In genomic region chr2:116223912-116224311, GRCh38 we compare ENCODE assay signal across 34 cellular contexts.
"Had no signal": no experiment of that assay in that cellular context is flagged by ENCODE, and none has a peak within 500 bp of the region (broad histone marks: within the 10 kb centered on the region; RNA-seq: fewer than 3 reads in every experiment).

No MANE protein-coding gene starts in this region.

- H3K9me3 ChIP-seq: adrenal gland, body of pancreas, breast epithelium had no signal

- H3K27me3 ChIP-seq: adrenal gland, body of pancreas, brain microvascular endothelial cell, breast epithelium had no signal

- H3K4me1 ChIP-seq: adrenal gland, body of pancreas, breast epithelium had no signal

- H3K36me3 Mint-ChIP-seq: activated CD4-positive, alpha-beta memory T cell treated with anti-CD3 and anti-CD28 coated beads for 36 hours; activated naive CD8-positive, alpha-beta T cell treated with anti-CD3 and anti-CD28 coated beads for 36 hours had no signal

- ATAC-seq: activated CD8-positive, alpha-beta T cell treated with anti-CD3 and anti-CD28 coated beads for 36 hours; activated naive CD4-positive, alpha-beta T cell treated with anti-CD3 and anti-CD28 coated beads, Interleukin-2, amount 50 U/mL, for 72 hours; activated T-cell treated with anti-CD3 and anti-CD28 coated beads, Interleukin-2, amount 50 U/mL, for 72 hours; activated T-helper 17 cell treated with anti-CD3 and anti-CD28 coated beads, Interleukin-2, amount 50 U/mL, for 72 hours; body of pancreas had no signal

- H3K27ac ChIP-seq: adrenal gland, body of pancreas, brain microvascular endothelial cell, breast epithelium, VCaP had no signal

- H3K27ac Mint-ChIP-seq: activated B cell treated with CpG ODN at 0.5 μM for 24 hours; activated CD4-positive, alpha-beta memory T cell treated with anti-CD3 and anti-CD28 coated beads for 36 hours; activated CD4-positive, alpha-beta T cell treated with anti-CD3 and anti-CD28 coated beads, Interleukin-2, amount 10 ng/mL, durations not matched to agents 24 days and 14 days; activated CD8-positive, alpha-beta T cell treated with anti-CD3 and anti-CD28 coated beads for 36 hours; activated naive CD4-positive, alpha-beta T cell treated with anti-CD3 and anti-CD28 coated beads for 36 hours; activated naive CD4-positive, alpha-beta T cell treated with anti-CD3 and anti-CD28 coated beads, Interleukin-2, amount 50 U/mL, for 72 hours; activated naive CD8-positive, alpha-beta T cell treated with anti-CD3 and anti-CD28 coated beads for 36 hours; activated T-cell treated with anti-CD3 and anti-CD28 coated beads, Interleukin-2, amount 50 U/mL, for 72 hours; activated T-helper 1 cell treated with anti-CD3 and anti-CD28 coated beads, Interleukin-12 subunit alpha, Interleukin-12 subunit beta, Interleukin-2, Interleukin-4 antibody, amounts not matched to agents 30 ng/mL and 10 ng/mL and 1 ng/mL, durations not matched to agents 14 hours and 24 hours and 36 hours; activated T-helper 17 cell treated with anti-CD3 and anti-CD28 coated beads, Interleukin-2, amount 50 U/mL, for 72 hours; T-helper 1 cell treated with Interleukin-12 subunit alpha and Interleukin-12 subunit beta and Interleukin-4 antibody, amounts not matched to agents 30 μg/mL and 1 μg/mL, for 36 hours; T-helper 2 cell treated with Interferon-gamma antibody and Interleukin-4, amounts not matched to agents 5 μg/mL and 100 μg/mL, for 36 hours had no signal

- H3K4me1 Mint-ChIP-seq: activated B cell treated with CpG ODN at 0.5 μM for 24 hours; activated CD4-positive, alpha-beta T cell treated with anti-CD3 and anti-CD28 coated beads, Interleukin-2, amount 10 ng/mL, durations not matched to agents 24 days and 14 days; activated naive CD8-positive, alpha-beta T cell treated with anti-CD3 and anti-CD28 coated beads for 36 hours; activated T-helper 17 cell treated with anti-CD3 and anti-CD28 coated beads, Interleukin-2, amount 50 U/mL, for 72 hours had no signal

- H3K4me3 ChIP-seq: adrenal gland, body of pancreas, breast epithelium had no signal

- H3K36me3 ChIP-seq: adrenal gland, brain microvascular endothelial cell, breast epithelium had no signal

- H3K4me3 Mint-ChIP-seq: activated B cell treated with CpG ODN at 0.5 μM for 24 hours; activated CD4-positive, alpha-beta memory T cell treated with anti-CD3 and anti-CD28 coated beads for 36 hours; activated CD4-positive, alpha-beta T cell treated with anti-CD3 and anti-CD28 coated beads, Interleukin-2, amount 10 ng/mL, durations not matched to agents 24 days and 14 days; activated CD8-positive, alpha-beta T cell treated with anti-CD3 and anti-CD28 coated beads for 36 hours; activated naive CD4-positive, alpha-beta T cell treated with anti-CD3 and anti-CD28 coated beads for 36 hours; activated naive CD8-positive, alpha-beta T cell treated with anti-CD3 and anti-CD28 coated beads for 36 hours; activated T-cell treated with anti-CD3 and anti-CD28 coated beads, Interleukin-2, amount 50 U/mL, for 4 hours; activated T-cell treated with anti-CD3 and anti-CD28 coated beads, Interleukin-2, amount 50 U/mL, for 72 hours; activated T-helper 1 cell treated with anti-CD3 and anti-CD28 coated beads, Interleukin-12 subunit alpha, Interleukin-12 subunit beta, Interleukin-2, Interleukin-4 antibody, amounts not matched to agents 30 ng/mL and 10 ng/mL and 1 ng/mL, durations not matched to agents 14 hours and 24 hours and 36 hours; activated T-helper 17 cell treated with anti-CD3 and anti-CD28 coated beads, Interleukin-2, amount 50 U/mL, for 72 hours; T-helper 1 cell treated with Interleukin-12 subunit alpha and Interleukin-12 subunit beta and Interleukin-4 antibody, amounts not matched to agents 30 μg/mL and 1 μg/mL, for 36 hours; T-helper 2 cell treated with Interferon-gamma antibody and Interleukin-4, amounts not matched to agents 5 μg/mL and 100 μg/mL, for 36 hours had no signal

- H3K27me3 Mint-ChIP-seq: activated B cell treated with CpG ODN at 0.5 μM for 24 hours; activated CD4-positive, alpha-beta memory T cell treated with anti-CD3 and anti-CD28 coated beads for 36 hours; activated CD4-positive, alpha-beta T cell treated with anti-CD3 and anti-CD28 coated beads, Interleukin-2, amount 10 ng/mL, durations not matched to agents 24 days and 14 days; activated CD8-positive, alpha-beta T cell treated with anti-CD3 and anti-CD28 coated beads for 36 hours; activated naive CD8-positive, alpha-beta T cell treated with anti-CD3 and anti-CD28 coated beads for 36 hours; activated T-helper 17 cell treated with anti-CD3 and anti-CD28 coated beads, Interleukin-2, amount 50 U/mL, for 72 hours had no signal

- H3K9me3 Mint-ChIP-seq: activated CD4-positive, alpha-beta T cell treated with anti-CD3 and anti-CD28 coated beads, Interleukin-2, amount 10 ng/mL, durations not matched to agents 24 days and 14 days; activated naive CD8-positive, alpha-beta T cell treated with anti-CD3 and anti-CD28 coated beads for 36 hours had no signal

- DNase-seq: activated B cell treated with CpG ODN at 0.5 μM for 24 hours; activated CD4-positive, alpha-beta memory T cell treated with anti-CD3 and anti-CD28 coated beads for 36 hours; activated CD4-positive, alpha-beta T cell treated with anti-CD3 and anti-CD28 coated beads for 4 hours; activated CD4-positive, alpha-beta T cell treated with anti-CD3 and anti-CD28 coated beads, Interleukin-2, amount 10 ng/mL, durations not matched to agents 24 days and 14 days; activated CD4-positive, alpha-beta T cell treated with anti-CD3 and anti-CD28 coated beads, Interleukin-2, amount 50 U/mL, for 1 hour; activated CD4-positive, alpha-beta T cell treated with anti-CD3 and anti-CD28 coated beads, Interleukin-2, amount 50 U/mL, for 4 hours; activated CD4-positive, CD25-positive, alpha-beta regulatory T cell treated with anti-CD3 and anti-CD28 coated beads, Interleukin-2, amount 50 U/mL, for 72 hours; activated CD8-positive, alpha-beta memory T cell treated with anti-CD3 and anti-CD28 coated beads, Interleukin-2, amount 50 U/mL, for 4 hours; activated CD8-positive, alpha-beta T cell treated with anti-CD3 and anti-CD28 coated beads for 36 hours; activated effector memory CD4-positive, alpha-beta T cell treated with anti-CD3 and anti-CD28 coated beads, Interleukin-2, amount 50 U/mL, for 16 hours; activated gamma-delta T cell treated with Interleukin-2 at 50 U/mL for 16 hours; activated naive CD4-positive, alpha-beta T cell; activated naive CD4-positive, alpha-beta T cell treated with anti-CD3 and anti-CD28 coated beads for 36 hours; activated naive CD4-positive, alpha-beta T cell treated with anti-CD3 and anti-CD28 coated beads, Interleukin-2, amount 50 U/mL, for 16 hours; activated naive CD8-positive, alpha-beta T cell treated with anti-CD3 and anti-CD28 coated beads for 36 hours; activated T-cell treated with anti-CD3 and anti-CD28 coated beads for 4 hours; activated T-cell treated with anti-CD3 and anti-CD28 coated beads, Interleukin-2, amount 50 U/mL, for 1 hour; activated T-cell treated with anti-CD3 and anti-CD28 coated beads, Interleukin-2, amount 50 U/mL, for 4 hours; activated T-cell treated with anti-CD3 and anti-CD28 coated beads, Interleukin-2, amount 50 U/mL, for 72 hours; adrenal gland; amniotic stem cell; body of pancreas; brain microvascular endothelial cell; central memory CD4-positive, alpha-beta T cell; T-helper 1 cell; T-helper 2 cell; T-helper 9 cell had no signal
